Comparison of ENCODE assay signal across 28 cellular contexts in the genomic region with DNA sequence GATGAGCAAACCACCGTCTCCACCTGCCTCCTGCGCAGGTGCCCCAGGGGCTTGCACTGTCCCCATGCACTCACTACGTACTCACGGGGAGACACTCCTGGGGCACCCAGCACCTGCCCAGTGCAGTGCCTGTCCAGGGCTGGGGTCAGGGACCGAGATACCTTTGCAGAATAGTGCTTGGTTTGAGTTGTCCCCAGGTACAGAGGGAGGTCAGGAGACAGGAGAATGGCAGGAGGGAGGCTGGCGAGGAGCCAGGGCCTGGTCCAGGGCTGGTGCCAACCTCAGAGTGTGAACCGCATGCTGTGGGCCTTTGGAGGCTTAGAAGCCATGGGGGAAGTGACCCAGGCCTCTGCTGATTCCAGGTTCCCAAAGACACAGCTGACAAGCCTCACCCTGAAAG.
"Had no signal": no experiment of that assay in that cellular context is flagged by ENCODE, and none has a peak within 500 bp of the region (broad histone marks: within the 10 kb centered on the region; RNA-seq: fewer than 3 reads in every experiment).

No MANE protein-coding gene starts in this region.

- H3K36me3 ChIP-seq: ascending aorta, cardiac muscle cell, neutrophil, right lobe of liver, thyroid gland had no signal

- ATAC-seq: activated CD8-positive, alpha-beta T cell treated with anti-CD3 and anti-CD28 coated beads, Interleukin-2, amount 10 ng/mL, durations not matched to agents 7 days and 5 days; esophagus mucosa; left colon; natural killer cell; right lobe of liver; stimulated activated memory B cell treated with anti-CD40 and anti-IgM and Interleukin-4, amounts not matched to agents 10 μg/mL and 1 μg/mL and 100 μg/mL, for 72 hours had no signal

- H3K27me3 ChIP-seq: ascending aorta, cardiac muscle cell, right lobe of liver, thyroid gland had no signal

- H3K27ac ChIP-seq: ascending aorta, cardiac muscle cell, neutrophil, right lobe of liver, skin epidermis, thyroid gland had no signal

- DNase-seq: activated B cell treated with CpG ODN at 0.5 μM for 24 hours; activated CD4-positive, alpha-beta T cell treated with anti-CD3 and anti-CD28 coated beads, Interleukin-2, amount 50 U/mL, for 1 hour; activated CD8-positive, alpha-beta T cell treated with anti-CD3 and anti-CD28 coated beads, Interleukin-2, amount 10 ng/mL, durations not matched to agents 7 days and 5 days; activated gamma-delta T cell; activated naive CD4-positive, alpha-beta T cell treated with anti-CD3 and anti-CD28 coated beads, Interleukin-2, amount 10 ng/mL, durations not matched to agents 7 days and 5 days; activated naive CD8-positive, alpha-beta T cell treated with anti-CD3 and anti-CD28 coated beads, Interleukin-2, amount 10 ng/mL, durations not matched to agents 7 days and 5 days; activated T-cell treated with anti-CD3 and anti-CD28 coated beads, Interleukin-2, amount 50 U/mL, for 24 hours; cerebellar nuclear complex; cortex of kidney; foreskin fibroblast; hippocampal formation; immature natural killer cell; kidney; left colon; natural killer cell; right lobe of liver; stimulated activated CD4-positive, alpha-beta T cell treated with anti-CD3 and anti-CD28 coated beads, Interleukin-12 subunit alpha, Interleukin-12 subunit beta, amount 100 ng/mL, for 4 hours; stimulated activated CD4-positive, alpha-beta T cell treated with anti-CD3 and anti-CD28 coated beads, Interleukin-4, amount 100 ng/mL, for 1 hour; stimulated activated naive CD8-positive, alpha-beta T cell treated with anti-CD3 and anti-CD28 coated beads, Interleukin-15, amount 100 ng/mL, for 72 hours; substantia nigra; T-helper 2 cell; thyroid gland had no signal

- H3K9me3 ChIP-seq: ascending aorta, neutrophil, right lobe of liver, thyroid gland had no signal

- H3K4me1 ChIP-seq: ascending aorta, right lobe of liver, thyroid gland had no signal

- FAIRE-seq: kidney had no signal

- H3K4me3 ChIP-seq: ascending aorta, cardiac muscle cell, right lobe of liver, skin epidermis, thyroid gland had no signal
